ENCODE assay signal across 28 cellular contexts in genomic region chrY:17381431-17382070, GRCh38.
"Had no signal": no experiment of that assay in that cellular context is flagged by ENCODE, and none has a peak within 500 bp of the region (broad histone marks: within the 10 kb centered on the region; RNA-seq: fewer than 3 reads in every experiment).

No MANE protein-coding gene starts in this region.

- H3K4me2 ChIP-seq: neural progenitor cell, smooth muscle cell had no signal

- H2AFZ ChIP-seq: neural progenitor cell, parathyroid adenoma had no signal

- H3K27ac ChIP-seq: left lung, lower lobe of right lung, neural progenitor cell, neutrophil, parathyroid adenoma, psoas muscle, right atrium auricular region, right lobe of liver, tibial nerve, uterus had no signal

- FAIRE-seq: islet of Langerhans, kidney had no signal

- H3K4me3 ChIP-seq: left lung, lower lobe of right lung, neural progenitor cell, psoas muscle, right atrium auricular region, right lobe of liver, smooth muscle cell, tibial nerve, uterus had no signal

- H3K36me3 ChIP-seq: left lung, lower lobe of right lung, neural progenitor cell, neutrophil, right atrium auricular region, right lobe of liver, tibial nerve, uterus had no signal

- H3K79me2 ChIP-seq: parathyroid adenoma had no signal

- H3K9me3 ChIP-seq: left lung, lower lobe of right lung, neutrophil, psoas muscle, right atrium auricular region, right lobe of liver, tibial nerve, uterus had no signal

- H3K4me1 ChIP-seq: left lung, lower lobe of right lung, neural progenitor cell, parathyroid adenoma, psoas muscle, right atrium auricular region, right lobe of liver, tibial nerve, uterus had no signal

- DNase-seq: immature natural killer cell; kidney; left colon; left lung; lower lobe of right lung; mammary epithelial cell; mesendoderm; naive B cell; natural killer cell; nephron progenitor cell; occipital lobe; psoas muscle; right lobe of liver; stimulated activated CD4-positive, alpha-beta T cell treated with anti-CD3 and anti-CD28 coated beads, Interleukin-1b, Interleukin-23, amount 100 ng/mL, for 48 hours; stimulated activated CD4-positive, alpha-beta T cell treated with anti-CD3 and anti-CD28 coated beads, Interleukin-2, amount 100 ng/mL, for 48 hours; stimulated activated CD4-positive, alpha-beta T cell treated with anti-CD3 and anti-CD28 coated beads, Interleukin-4, amount 100 ng/mL, for 4 hours; stimulated activated CD8-positive, alpha-beta memory T cell treated with anti-CD3 and anti-CD28 coated beads, Interleukin-4, amount 100 ng/mL, for 48 hours; stimulated activated naive CD4-positive, alpha-beta T cell treated with Interleukin-2 at 50 U/mL for 16 hours; stimulated activated naive CD8-positive, alpha-beta T cell treated with anti-CD3 and anti-CD28 coated beads, Interleukin-15, amount 100 ng/mL, for 72 hours; substantia nigra; uterus had no signal
